ENCODE assay signal across 15 cellular contexts in the genomic region with DNA sequence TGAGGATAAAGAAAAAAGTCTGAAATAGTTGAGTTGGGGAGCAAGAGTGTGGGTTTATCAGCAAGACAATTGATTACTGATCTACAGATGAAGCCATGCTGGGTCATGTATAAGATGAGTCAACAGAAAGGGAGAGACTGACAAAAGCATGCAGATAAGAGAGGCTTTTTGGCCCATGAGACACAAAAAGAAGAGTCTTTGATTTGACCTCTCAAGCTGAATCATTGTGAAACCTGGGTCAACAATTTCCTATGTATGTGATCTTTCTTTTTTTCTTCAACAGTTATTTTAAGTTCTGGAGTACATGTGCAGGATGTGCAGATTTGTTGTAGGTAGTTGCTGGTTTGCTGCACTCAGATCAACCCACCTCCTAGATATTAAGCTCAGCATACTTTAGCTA. TPM values are rescaled to one million over a fixed set of nuclear protein-coding genes. Genes with fewer than 3 reads are reported as not detected.
DNase-seq lines count a peak whose midpoint lies in the region; ATAC-seq lines count a peak whose summit lies in the region.
"Had no signal": no experiment of that assay in that cellular context is flagged by ENCODE, and none has a peak within 500 bp of the region (broad histone marks: within the 10 kb centered on the region; RNA-seq: fewer than 3 reads in every experiment).

No MANE protein-coding gene starts in this region.

- CTCF ChIA-PET in activated CD8-positive, alpha-beta T cell treated with anti-CD3 and anti-CD28 coated beads, Interleukin-2, amount 10 ng/mL, durations not matched to agents 7 days and 5 days (lab: Charles Lee): no interaction called here

- H3K27me3 Mint-ChIP-seq in activated CD8-positive, alpha-beta T cell treated with anti-CD3 and anti-CD28 coated beads, Interleukin-2, amount 10 ng/mL, durations not matched to agents 7 days and 5 days (ENCODE audit: low read depth): no peaks in the 10 kb centered on the region

- peak; percentile 96 for ATAC-seq in GM18499 (IDR thresholded peaks at IDR 0.05; ENCODE audit: insufficient read depth, unreplicated experiment)
- peak; percentile 79 for ATAC-seq in GM19452 (IDR thresholded peaks at IDR 0.05; ENCODE audit: unreplicated experiment)
- ATAC-seq in HG02763 (IDR thresholded peaks at IDR 0.05; ENCODE audit: unreplicated experiment): peak; percentile 69
- ATAC-seq in HG03457 (IDR thresholded peaks at IDR 0.05; ENCODE audit: unreplicated experiment): peak; percentile 65
- no peak for ATAC-seq in activated CD8-positive, alpha-beta T cell treated with anti-CD3 and anti-CD28 coated beads, Interleukin-2, amount 10 ng/mL, durations not matched to agents 7 days and 5 days
- ATAC-seq in GM19023 (IDR thresholded peaks at IDR 0.05; ENCODE audit: unreplicated experiment): no peak
- ATAC-seq: upper lobe of right lung had no signal

- no peak overlapping the region for H3K27ac Mint-ChIP-seq in activated CD8-positive, alpha-beta T cell treated with anti-CD3 and anti-CD28 coated beads, Interleukin-2, amount 10 ng/mL, durations not matched to agents 7 days and 5 days

- H3K4me3 Mint-ChIP-seq in activated CD8-positive, alpha-beta T cell treated with anti-CD3 and anti-CD28 coated beads, Interleukin-2, amount 10 ng/mL, durations not matched to agents 7 days and 5 days: no peak overlapping the region

- no peaks in the 10 kb centered on the region for H3K36me3 Mint-ChIP-seq in activated CD8-positive, alpha-beta T cell treated with anti-CD3 and anti-CD28 coated beads, Interleukin-2, amount 10 ng/mL, durations not matched to agents 7 days and 5 days (ENCODE audit: low read depth)

- H3K9me3 Mint-ChIP-seq in activated CD8-positive, alpha-beta T cell treated with anti-CD3 and anti-CD28 coated beads, Interleukin-2, amount 10 ng/mL, durations not matched to agents 7 days and 5 days (ENCODE audit: insufficient read depth): no peaks in the 10 kb centered on the region

- DNase-seq in effector CD8-positive, alpha-beta T cell (lab: John Stamatoyannopoulos, UW): no peak
- DNase-seq in activated CD8-positive, alpha-beta T cell treated with anti-CD3 and anti-CD28 coated beads, Interleukin-2, amount 10 ng/mL, durations not matched to agents 7 days and 5 days: no peak
- no peak for DNase-seq in middle frontal gyrus (ENCODE audit: extremely low spot score, low spot score)
- DNase-seq: activated CD4-positive, alpha-beta T cell treated with anti-CD3 and anti-CD28 coated beads for 1 hour; aorta; NCI-H1417; NCI-H524; posterior cingulate gyrus; upper lobe of right lung had no signal

- POLR2A ChIA-PET in activated CD8-positive, alpha-beta T cell treated with anti-CD3 and anti-CD28 coated beads, Interleukin-2, amount 10 ng/mL, durations not matched to agents 7 days and 5 days (lab: Charles Lee): no interaction called here

- no peaks in the 10 kb centered on the region for H3K4me1 Mint-ChIP-seq in activated CD8-positive, alpha-beta T cell treated with anti-CD3 and anti-CD28 coated beads, Interleukin-2, amount 10 ng/mL, durations not matched to agents 7 days and 5 days (ENCODE audit: low read depth)

RNA-seq across cellular contexts. Expression of gene RIMS1, which starts 15.9 kb away (rescaled TPM):
- not detected for total RNA-seq in activated CD8-positive, alpha-beta T cell treated with anti-CD3 and anti-CD28 coated beads, Interleukin-2, amount 10 ng/mL, durations not matched to agents 7 days and 5 days
- total RNA-seq: T-helper 1 cell treated with Interleukin-12 subunit alpha and Interleukin-12 subunit beta and Interleukin-4 antibody, amounts not matched to agents 30 ng/mL and 1 ng/mL, for 36 hours had no signal

Comparison
In these comparisons a context has a peak if more than half of its experiments do, and no peak if none do; other contexts are left out.
1. ATAC-seq: peak in GM18499 (single experiment), GM19452 (single experiment), HG02763 (single experiment) and HG03457 (single experiment); none in activated CD8-positive, alpha-beta T cell treated with anti-CD3 and anti-CD28 coated beads, Interleukin-2, amount 10 ng/mL, durations not matched to agents 7 days and 5 days (single experiment) and GM19023 (single experiment).